ENCODE assay signal across 1 cellular context in the genomic region with DNA sequence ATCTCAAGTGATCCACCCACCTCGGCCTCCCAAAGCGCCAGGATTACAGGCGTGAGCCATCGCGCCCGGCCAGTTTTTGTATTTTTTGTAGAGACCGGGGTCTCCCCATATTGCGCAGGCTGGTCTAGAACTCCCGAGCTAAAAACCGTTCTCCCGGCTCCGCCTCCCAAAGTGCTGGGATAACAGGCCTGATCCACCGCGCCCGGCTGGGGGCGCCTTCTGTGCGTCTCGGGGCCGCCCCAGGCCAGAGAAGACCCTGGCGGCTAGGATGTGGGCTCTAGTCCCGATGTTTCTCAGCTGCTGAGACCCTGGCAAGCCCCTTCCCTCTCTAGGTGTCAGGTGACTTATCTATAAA.
TF ChIP-seq lines count a peak whose summit lies in the region.

No MANE protein-coding gene starts in this region.

TF ChIP-seq in WTC11, 78 proteins besides CTCF, POLR2A, EP300 and RAD21 (continued from another document):
- TF ChIP-seq, protein P1, sequence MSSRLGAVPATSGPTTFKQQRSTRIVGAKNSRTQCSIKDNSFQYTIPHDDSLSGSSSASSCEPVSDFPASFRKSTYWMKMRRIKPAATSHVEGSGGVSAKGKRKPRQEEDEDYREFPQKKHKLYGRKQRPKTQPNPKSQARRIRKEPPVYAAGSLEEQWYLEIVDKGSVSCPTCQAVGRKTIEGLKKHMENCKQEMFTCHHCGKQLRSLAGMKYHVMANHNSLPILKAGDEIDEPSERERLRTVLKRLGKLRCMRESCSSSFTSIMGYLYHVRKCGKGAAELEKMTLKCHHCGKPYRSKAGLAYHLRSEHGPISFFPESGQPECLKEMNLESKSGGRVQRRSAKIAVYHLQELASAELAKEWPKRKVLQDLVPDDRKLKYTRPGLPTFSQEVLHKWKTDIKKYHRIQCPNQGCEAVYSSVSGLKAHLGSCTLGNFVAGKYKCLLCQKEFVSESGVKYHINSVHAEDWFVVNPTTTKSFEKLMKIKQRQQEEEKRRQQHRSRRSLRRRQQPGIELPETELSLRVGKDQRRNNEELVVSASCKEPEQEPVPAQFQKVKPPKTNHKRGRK (CRISPR knock-in tag; IDR thresholded peaks at IDR 0.05; ENCODE audit: borderline replicate concordance), result no peak
- TF ChIP-seq, protein P2, sequence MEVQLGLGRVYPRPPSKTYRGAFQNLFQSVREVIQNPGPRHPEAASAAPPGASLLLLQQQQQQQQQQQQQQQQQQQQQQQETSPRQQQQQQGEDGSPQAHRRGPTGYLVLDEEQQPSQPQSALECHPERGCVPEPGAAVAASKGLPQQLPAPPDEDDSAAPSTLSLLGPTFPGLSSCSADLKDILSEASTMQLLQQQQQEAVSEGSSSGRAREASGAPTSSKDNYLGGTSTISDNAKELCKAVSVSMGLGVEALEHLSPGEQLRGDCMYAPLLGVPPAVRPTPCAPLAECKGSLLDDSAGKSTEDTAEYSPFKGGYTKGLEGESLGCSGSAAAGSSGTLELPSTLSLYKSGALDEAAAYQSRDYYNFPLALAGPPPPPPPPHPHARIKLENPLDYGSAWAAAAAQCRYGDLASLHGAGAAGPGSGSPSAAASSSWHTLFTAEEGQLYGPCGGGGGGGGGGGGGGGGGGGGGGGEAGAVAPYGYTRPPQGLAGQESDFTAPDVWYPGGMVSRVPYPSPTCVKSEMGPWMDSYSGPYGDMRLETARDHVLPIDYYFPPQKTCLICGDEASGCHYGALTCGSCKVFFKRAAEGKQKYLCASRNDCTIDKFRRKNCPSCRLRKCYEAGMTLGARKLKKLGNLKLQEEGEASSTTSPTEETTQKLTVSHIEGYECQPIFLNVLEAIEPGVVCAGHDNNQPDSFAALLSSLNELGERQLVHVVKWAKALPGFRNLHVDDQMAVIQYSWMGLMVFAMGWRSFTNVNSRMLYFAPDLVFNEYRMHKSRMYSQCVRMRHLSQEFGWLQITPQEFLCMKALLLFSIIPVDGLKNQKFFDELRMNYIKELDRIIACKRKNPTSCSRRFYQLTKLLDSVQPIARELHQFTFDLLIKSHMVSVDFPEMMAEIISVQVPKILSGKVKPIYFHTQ (CRISPR knock-in tag; IDR thresholded peaks at IDR 0.05), result no peak
- TF ChIP-seq, protein P3, sequence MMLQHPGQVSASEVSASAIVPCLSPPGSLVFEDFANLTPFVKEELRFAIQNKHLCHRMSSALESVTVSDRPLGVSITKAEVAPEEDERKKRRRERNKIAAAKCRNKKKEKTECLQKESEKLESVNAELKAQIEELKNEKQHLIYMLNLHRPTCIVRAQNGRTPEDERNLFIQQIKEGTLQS (CRISPR knock-in tag; conservative IDR thresholded peaks at IDR 0.05), result no peak
